ENCODE assay signal across 22 cellular contexts in the genomic region with DNA sequence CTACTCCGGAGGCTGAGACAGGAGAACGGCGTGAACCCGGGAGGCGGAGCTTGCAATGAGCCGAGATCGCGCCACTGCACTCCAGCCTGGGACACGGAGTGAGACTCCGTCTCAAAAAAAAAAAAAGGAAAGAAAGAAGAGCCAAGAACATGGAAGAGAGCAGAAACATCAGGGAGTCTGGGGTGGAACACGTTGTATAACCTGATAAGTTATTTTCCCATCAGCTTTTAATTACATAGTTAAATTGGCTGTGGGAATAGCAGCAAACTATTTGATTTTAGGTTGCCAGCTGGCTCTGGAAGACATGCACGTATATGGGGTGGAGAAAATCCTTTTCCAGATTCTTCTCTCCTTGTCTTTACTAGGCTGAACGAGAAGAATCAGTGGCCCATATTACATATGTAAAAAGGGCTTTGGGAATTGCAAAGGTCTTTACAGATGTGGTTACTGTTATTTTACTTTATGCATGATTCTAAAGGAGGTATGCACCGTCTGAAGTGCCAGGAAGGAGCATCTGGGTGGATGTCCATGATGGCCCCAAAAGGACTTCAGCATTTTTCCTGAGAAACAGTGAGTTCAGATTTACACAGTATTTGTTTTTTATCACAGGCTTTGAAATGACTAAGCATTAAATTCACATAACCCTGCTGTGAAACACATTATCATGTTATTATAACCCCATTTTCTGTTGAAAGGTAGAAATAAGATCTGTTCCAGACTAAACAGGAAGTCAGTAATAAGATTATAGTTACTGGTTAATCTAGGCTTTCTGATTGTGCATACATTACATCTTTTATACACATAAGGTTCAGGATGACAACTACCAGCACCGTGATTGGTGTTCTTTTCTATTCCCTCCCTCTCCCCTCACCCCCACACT. TPM values are rescaled to one million over a fixed set of nuclear protein-coding genes. Genes with fewer than 3 reads are reported as not detected.
DNase-seq lines count a peak whose midpoint lies in the region; ATAC-seq and TF ChIP-seq lines count a peak whose summit lies in the region.
"Had no signal": no experiment of that assay in that cellular context is flagged by ENCODE, and none has a peak within 500 bp of the region (broad histone marks: within the 10 kb centered on the region; RNA-seq: fewer than 3 reads in every experiment).

No MANE protein-coding gene starts in this region.

- DNase-seq in A673 (ENCODE audit: low spot score) (peak; percentile 89), astrocyte of the spinal cord (ENCODE audit: low read depth, low spot score) (peak; percentile 63), kidney glomerular epithelial cell (lab: John Stamatoyannopoulos, UW) (peak; percentile 32), left lobe of liver (ENCODE audit: low spot score) (no peak), T-cell (no peak), SIG-M5 (lab: John Stamatoyannopoulos, UW) (no peak), GM20000 (ENCODE audit: low spot score) (no peak)
- DNase-seq: activated B cell treated with CpG ODN at 0.5 μM for 24 hours; activated CD4-positive, alpha-beta memory T cell treated with anti-CD3 and anti-CD28 coated beads for 36 hours; activated gamma-delta T cell; dermis blood vessel endothelial cell; head of caudate nucleus; left colon; midbrain; NCI-H1105 treated with DMSO at 0.1 percent for 48 hours; NCI-H446 treated with DMSO at 0.1 percent for 48 hours; sigmoid colon had no signal

- H3K27ac ChIP-seq in A673 (ENCODE audit: low read depth, low read length, poor library complexity, severe bottlenecking) (no peak overlapping the region), HEK293 (ENCODE audit: extremely low read depth, low read depth, low read length) (no peak overlapping the region)
- H3K27ac ChIP-seq: parathyroid adenoma, sigmoid colon had no signal

- CTCF ChIA-PET in A673 (lab: Charles Lee): no interaction called here
- CTCF ChIA-PET in HEK293 (lab: Yijun Ruan, JAX): no interaction called here
- CTCF ChIA-PET in T-cell (lab: Charles Lee): no interaction called here

- H3K36me3 Mint-ChIP-seq in T-cell: no peaks in the 10 kb centered on the region
- H3K36me3 Mint-ChIP-seq: natural killer cell treated with Interleukin-12 subunit alpha and Interleukin-12 subunit beta and Interleukin-15 and Interleukin-18, amount 100 ng/mL, for 72 hours; type B pancreatic cell had no signal

- no peak for TF ChIP-seq CTCF in A673 (conservative IDR thresholded peaks at IDR 0.05; ENCODE audit: low read depth, low read length)
- no peak for TF ChIP-seq CTCF in HEK293 (tag by site-specific recombination; IDR thresholded peaks at IDR 0.05)
- TF ChIP-seq CTCF in astrocyte of the spinal cord (IDR thresholded peaks at IDR 0.05; ENCODE audit: low read depth, low read length): no peak
- TF ChIP-seq CTCF in GM20000 (IDR thresholded peaks at IDR 0.05; ENCODE audit: extremely low read depth, missing control alignments): no peak

- POLR2A ChIA-PET in A673 (lab: Charles Lee; ENCODE audit: low non-redundant PET): interaction anchor here (0.7 kb wide), 1 partner anchor 163 kb away, joined by 3 read pairs; no protein-coding TSS in a partner anchor
- POLR2A ChIA-PET in HEK293 (lab: Yijun Ruan, JAX): no interaction called here
- POLR2A ChIA-PET in T-cell (lab: Charles Lee): interaction anchor here in 1 of 2 donors (0.7 kb wide), 1 partner anchor 39 kb away, joined by 3 read pairs; no protein-coding TSS in a partner anchor

- peaks cover 32% of the 10 kb centered on the region for H3K27me3 ChIP-seq in A673 (replicated peaks; ENCODE audit: insufficient read depth, low read depth, low read length, poor library complexity)
- H3K27me3 ChIP-seq: sigmoid colon had no signal

- H3K36me3 ChIP-seq in A673 (ENCODE audit: insufficient read depth, low read length, poor library complexity, severe bottlenecking): no peaks in the 10 kb centered on the region
- no peaks in the 10 kb centered on the region for H3K36me3 ChIP-seq in HEK293 (ENCODE audit: control insufficient read depth in 2 of 2, insufficient read depth in 1 of 2, low read length in 2 of 2)
- H3K36me3 ChIP-seq: sigmoid colon had no signal

- H3K4me1 Mint-ChIP-seq in T-cell: peaks cover 10 to 17% (median 13%) of the 10 kb centered on the region in 3 donors

- in situ Hi-C loops in astrocyte of the spinal cord (cut with HindIII; ENCODE audit: low sequenced_read_pairs): no loop called here

- H3K9me3 Mint-ChIP-seq in T-cell: no peaks in the 10 kb centered on the region
- H3K9me3 Mint-ChIP-seq: activated B cell treated with CpG ODN at 0.5 μM for 24 hours; activated CD4-positive, alpha-beta memory T cell treated with anti-CD3 and anti-CD28 coated beads for 36 hours; natural killer cell treated with Interleukin-12 subunit alpha and Interleukin-12 subunit beta and Interleukin-15 and Interleukin-18, amount 100 ng/mL, for 72 hours; type B pancreatic cell had no signal

- no peak overlapping the region for H3K4me3 Mint-ChIP-seq in T-cell
- H3K4me3 Mint-ChIP-seq: activated B cell treated with CpG ODN at 0.5 μM for 24 hours; activated CD4-positive, alpha-beta memory T cell treated with anti-CD3 and anti-CD28 coated beads for 36 hours; natural killer cell treated with Interleukin-12 subunit alpha and Interleukin-12 subunit beta and Interleukin-15 and Interleukin-18, amount 100 ng/mL, for 72 hours; type B pancreatic cell had no signal

- no peaks in the 10 kb centered on the region for H3K9me3 ChIP-seq in A673 (ENCODE audit: low read depth, low read length, poor library complexity, severe bottlenecking)
- H3K9me3 ChIP-seq in HEK293 (ENCODE audit: control insufficient read depth, insufficient read depth, low read depth, low read length): no peaks in the 10 kb centered on the region
- H3K9me3 ChIP-seq: sigmoid colon had no signal

- H3K27ac Mint-ChIP-seq in T-cell: no peak overlapping the region
- H3K27ac Mint-ChIP-seq: activated B cell treated with CpG ODN at 0.5 μM for 24 hours; activated CD4-positive, alpha-beta memory T cell treated with anti-CD3 and anti-CD28 coated beads for 36 hours; natural killer cell treated with Interleukin-12 subunit alpha and Interleukin-12 subunit beta and Interleukin-15 and Interleukin-18, amount 100 ng/mL, for 72 hours; type B pancreatic cell had no signal

- no peaks in the 10 kb centered on the region for H3K27me3 Mint-ChIP-seq in T-cell
- H3K27me3 Mint-ChIP-seq: activated B cell treated with CpG ODN at 0.5 μM for 24 hours; activated CD4-positive, alpha-beta memory T cell treated with anti-CD3 and anti-CD28 coated beads for 36 hours; type B pancreatic cell had no signal

- ATAC-seq in left lobe of liver (no peak), T-cell (replicated peaks in 1 of 4) (no peak)
- ATAC-seq: HCT116; left colon; natural killer cell treated with Interleukin-12 subunit alpha and Interleukin-12 subunit beta and Interleukin-15 and Interleukin-18, amount 100 ng/mL, for 72 hours had no signal

- intact Hi-C loops in A673 (cut with micrococcal nuclease; ENCODE audit: unreplicated experiment): loop anchor here (5.0 kb wide), 1 partner anchor 44 kb away; a partner anchor contains a TSS

- H3K4me1 ChIP-seq in A673 (ENCODE audit: insufficient read depth, low read length, poor library complexity, severe bottlenecking) (peaks cover 17% of the 10 kb centered on the region), HEK293 (ENCODE audit: control insufficient read depth, insufficient read depth, low read length) (no peaks in the 10 kb centered on the region)
- H3K4me1 ChIP-seq: parathyroid adenoma had no signal

- BruUV-seq in A673 (replicated peaks; lab: Mats Ljungman, UMichigan): no TSS peak

- H3K4me3 ChIP-seq in A673 (ENCODE audit: low read depth, low read length, poor library complexity, severe bottlenecking) (no peak overlapping the region), HEK293 (ENCODE audit: low read depth, low read length) (no peak overlapping the region), astrocyte of the spinal cord (ENCODE audit: low read depth, low read length) (no peak overlapping the region)
- H3K4me3 ChIP-seq: sigmoid colon had no signal

TF ChIP-seq in HEK293, 187 proteins besides CTCF, POLR2A, EP300 and RAD21 (continues in another document):
- TF ChIP-seq ZNF776 (tag by site-specific recombination; IDR thresholded peaks at IDR 0.05; ENCODE audit: borderline replicate concordance) (no peak), ZNF785 (tag by site-specific recombination; IDR thresholded peaks at IDR 0.05) (no peak), ZNF529 (tag by site-specific recombination; IDR thresholded peaks at IDR 0.05; ENCODE audit: insufficient replicate concordance) (no peak), ZNF311 (tag by site-specific recombination; IDR thresholded peaks at IDR 0.05; ENCODE audit: borderline replicate concordance) (no peak), ZNF302 (tag by site-specific recombination; IDR thresholded peaks at IDR 0.05; ENCODE audit: low read depth) (no peak), MEIS1 (CRISPR knock-in tag; IDR thresholded peaks at IDR 0.05; ENCODE audit: borderline replicate concordance) (no peak), ZNF560 (tag by site-specific recombination; IDR thresholded peaks at IDR 0.05; ENCODE audit: borderline replicate concordance) (no peak), ZFHX2 (tag by site-specific recombination; conservative IDR thresholded peaks at IDR 0.05) (no peak), MYNN (tag by site-specific recombination; IDR thresholded peaks at IDR 0.05; ENCODE audit: borderline replicate concordance) (no peak), FEZF1 (tag by site-specific recombination; IDR thresholded peaks at IDR 0.05) (peak; percentile 88), ZNF514 (tag by site-specific recombination; IDR thresholded peaks at IDR 0.05) (no peak), ZNF473 (tag by site-specific recombination; IDR thresholded peaks at IDR 0.05) (no peak), ZNF571 (tag by site-specific recombination; IDR thresholded peaks at IDR 0.05) (no peak), ZNF140 (tag by site-specific recombination; IDR thresholded peaks at IDR 0.05) (no peak), ZNF843 (tag by site-specific recombination; IDR thresholded peaks at IDR 0.05) (peak; percentile 22; the same call in 1 of the 2 replicates), EGR2 (tag by site-specific recombination; IDR thresholded peaks at IDR 0.05; ENCODE audit: low read depth) (no peak), ZNF48 (tag by site-specific recombination; IDR thresholded peaks at IDR 0.05) (no peak), ZNF629 (tag by site-specific recombination; IDR thresholded peaks at IDR 0.05) (0 out of 2 replicates have a peak, but pooled peaks have one; percentile 25)

RNA-seq across cellular contexts. Expression of a gene that starts 4.6 kb away (rescaled TPM):
- total RNA-seq in A673 (2021) (27.2 and 29.0 TPM in 2 replicates), left lobe of liver (6.1 TPM), T-cell (10 to 100 TPM; 45.7 to 93.7 (median 49.6) TPM)

RNA-seq across cellular contexts. Expression of a gene that starts 43.1 kb away (rescaled TPM):
- total RNA-seq in A673 (2021) (16.5 and 18.0 TPM in 2 replicates), left lobe of liver (6.2 TPM), T-cell (10 to 100 TPM; 22.1 to 35.5 (median 26.6) TPM)

Comparison
In these comparisons a context has a peak if more than half of its experiments do, and no peak if none do; other contexts are left out.
1. DNase-seq: peak in A673 (single experiment), astrocyte of the spinal cord (single experiment) and kidney glomerular epithelial cell (single experiment); none in left lobe of liver (single experiment), T-cell (0 of 34), SIG-M5 (single experiment) and GM20000 (single experiment).